8 cellular contexts compared by ENCODE assay signal in the genomic region with DNA sequence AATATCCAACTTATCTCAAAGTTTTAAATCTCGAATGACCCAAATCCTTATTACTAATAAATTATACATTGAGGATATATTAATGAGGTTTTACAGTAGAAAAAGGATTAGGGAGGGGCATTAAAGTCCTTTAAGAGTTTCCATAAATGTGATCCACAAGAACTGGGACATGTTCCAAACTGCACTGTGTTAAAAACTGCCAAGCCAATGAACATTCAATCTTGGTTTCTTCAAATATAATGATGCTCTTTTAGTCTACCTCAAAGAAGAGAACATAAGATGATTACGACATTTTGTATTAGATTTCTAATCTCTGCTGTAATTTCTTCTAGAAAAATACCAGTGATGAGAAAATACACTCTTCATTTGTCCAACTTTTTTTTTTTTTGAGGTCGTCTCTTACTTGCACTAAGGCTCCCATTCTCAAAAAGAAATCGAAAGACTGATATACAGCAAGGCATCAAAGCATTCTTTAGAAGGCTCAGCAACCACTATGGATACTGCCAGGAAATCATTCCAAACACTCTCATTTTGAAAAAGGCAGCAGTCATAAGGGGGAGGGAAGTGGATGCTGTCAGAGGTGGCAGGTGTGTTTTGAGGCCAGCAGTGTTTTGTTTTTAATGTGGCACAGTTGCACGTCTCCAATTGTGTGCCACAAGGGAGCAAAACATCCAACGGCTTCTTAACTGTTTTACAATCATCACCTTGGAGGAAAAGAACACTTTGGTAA. TPM values are rescaled to one million over a fixed set of nuclear protein-coding genes. Genes with fewer than 3 reads are reported as not detected.
DNase-seq lines count a peak whose midpoint lies in the region; ATAC-seq and TF ChIP-seq lines count a peak whose summit lies in the region.

No MANE protein-coding gene starts in this region.

- H3K4me1 ChIP-seq in BLaER1 treated with 17β-estradiol and CSF1 and Interleukin-3, amounts not matched to agents 10 nM and 100 nM = peaks cover 11 to 23% (median 16%) of the 10 kb centered on the region in 10 experiments
- peaks cover 32% of the 10 kb centered on the region; the same call in 1 of the 2 replicates for H3K4me1 ChIP-seq in iPS-20b (ENCODE audit: insufficient read depth, low read length)

- no peak for TF ChIP-seq CTCF in RWPE1 (conservative IDR thresholded peaks at IDR 0.05; ENCODE audit: low read depth)

- no peak for ATAC-seq in GM21576 (IDR thresholded peaks at IDR 0.05; ENCODE audit: unreplicated experiment)
- no peak for ATAC-seq in GM18868 (IDR thresholded peaks at IDR 0.05; ENCODE audit: unreplicated experiment)

- H3K4me3 ChIP-seq in BLaER1 treated with 17β-estradiol and CSF1 and Interleukin-3, amounts not matched to agents 10 nM and 100 nM = peak overlapping the region; percentile 82 to 98 (median 88)
- H3K4me3 ChIP-seq in iPS-20b (ENCODE audit: low read length) = peak overlapping the region; percentile 82

- no peaks in the 10 kb centered on the region for H3K27me3 Mint-ChIP-seq in activated CD4-positive, alpha-beta memory T cell treated with anti-CD3 and anti-CD28 coated beads for 36 hours

- peaks cover 30% of the 10 kb centered on the region for H3K4me1 Mint-ChIP-seq in activated CD4-positive, alpha-beta memory T cell treated with anti-CD3 and anti-CD28 coated beads for 36 hours (ENCODE audit: low read depth)

- peak overlapping the region; percentile 50 for H3K27ac Mint-ChIP-seq in activated CD4-positive, alpha-beta memory T cell treated with anti-CD3 and anti-CD28 coated beads for 36 hours

- peak; percentile 12 for DNase-seq in HT1080 (ENCODE audit: low read depth)
- DNase-seq in activated CD4-positive, alpha-beta memory T cell treated with anti-CD3 and anti-CD28 coated beads for 36 hours = peak; percentile 37
- no peak for DNase-seq in RWPE1 (ENCODE audit: low spot score)
- no peak for DNase-seq in NCI-H526 treated with DMSO at 0.1 percent for 48 hours (lab: John Stamatoyannopoulos, UW)

- no peaks in the 10 kb centered on the region for H3K9me3 Mint-ChIP-seq in activated CD4-positive, alpha-beta memory T cell treated with anti-CD3 and anti-CD28 coated beads for 36 hours

- peak overlapping the region; percentile 63 for H3K4me3 Mint-ChIP-seq in activated CD4-positive, alpha-beta memory T cell treated with anti-CD3 and anti-CD28 coated beads for 36 hours

- no peaks in the 10 kb centered on the region; a peak in 1 of 22 replicates for H3K9me3 ChIP-seq in BLaER1 treated with 17β-estradiol and CSF1 and Interleukin-3, amounts not matched to agents 10 nM and 100 nM (replicated peaks in 1 of 11)
- no peaks in the 10 kb centered on the region for H3K9me3 ChIP-seq in iPS-20b (ENCODE audit: insufficient read depth, low read depth, low read length)

- POLR2A ChIA-PET in activated CD4-positive, alpha-beta memory T cell treated with anti-CD3 and anti-CD28 coated beads for 36 hours (lab: Charles Lee) = interaction anchor here (0.7 to 1.0 kb wide), 3 partner anchors 11 to 26 kb away, joined by 3 to 4 read pairs (median 3); no protein-coding TSS in a partner anchor
- POLR2A ChIA-PET in RWPE1 (lab: Yijun Ruan, JAX; ENCODE audit: low non-redundant PET) = no interaction called here

- H3K27ac ChIP-seq in BLaER1 treated with 17β-estradiol and CSF1 and Interleukin-3, amounts not matched to agents 10 nM and 100 nM = peak overlapping the region in 4 of 11 experiments; percentile 26 to 98 (median 96); a peak in 3 of 22 replicates
- no peak overlapping the region for H3K27ac ChIP-seq in iPS-20b (ENCODE audit: low read length)
- H3K27ac ChIP-seq in RWPE1 = no peak overlapping the region

- peaks cover 13% of the 10 kb centered on the region for H3K36me3 Mint-ChIP-seq in activated CD4-positive, alpha-beta memory T cell treated with anti-CD3 and anti-CD28 coated beads for 36 hours

- H3K9ac ChIP-seq in BLaER1 treated with 17β-estradiol and CSF1 and Interleukin-3, amounts not matched to agents 10 nM and 100 nM = peak overlapping the region in 10 of 11 experiments; percentile 93 to 99 (median 97); a peak in 18 of 22 replicates
- H3K9ac ChIP-seq in iPS-20b (ENCODE audit: low read depth, low read length) = peak overlapping the region; percentile 35; the same call in 1 of the 2 replicates

- peaks cover 0 to 36% (median 7%) of the 10 kb centered on the region in 11 experiments; a peak in 11 of 22 replicates for H4K20me1 ChIP-seq in BLaER1 treated with 17β-estradiol and CSF1 and Interleukin-3, amounts not matched to agents 10 nM and 100 nM

- no peaks in the 10 kb centered on the region for H3K27me3 ChIP-seq in BLaER1 treated with 17β-estradiol and CSF1 and Interleukin-3, amounts not matched to agents 10 nM and 100 nM
- H3K27me3 ChIP-seq in iPS-20b (ENCODE audit: insufficient read depth, low read length) = no peaks in the 10 kb centered on the region

- CTCF ChIA-PET in activated CD4-positive, alpha-beta memory T cell treated with anti-CD3 and anti-CD28 coated beads for 36 hours (lab: Charles Lee) = interaction anchor here (0.8 to 1.1 kb wide), 3 partner anchors 85 to 723 kb away, joined by 3 to 4 read pairs (median 3); a partner anchor contains a TSS
- CTCF ChIA-PET in RWPE1 (lab: Yijun Ruan, JAX) = interaction anchor here (0.7 kb wide), 1 partner anchor 365 kb away, joined by 3 read pairs; no protein-coding TSS in a partner anchor

- intact Hi-C loops in activated CD4-positive, alpha-beta memory T cell treated with anti-CD3 and anti-CD28 coated beads for 36 hours (cut with micrococcal nuclease) = loop anchor here (1.0 to 10.0 kb wide), 5 partner anchors 37 to 654 kb away; a partner anchor contains a TSS

- H3K4me2 ChIP-seq in BLaER1 treated with 17β-estradiol and CSF1 and Interleukin-3, amounts not matched to agents 10 nM and 100 nM = peak overlapping the region; percentile 78 to 96 (median 86)

- H3K36me3 ChIP-seq in BLaER1 treated with 17β-estradiol and CSF1 and Interleukin-3, amounts not matched to agents 10 nM and 100 nM = peaks cover 0 to 40% (median 20%) of the 10 kb centered on the region in 11 experiments; a peak in 14 of 22 replicates
- H3K36me3 ChIP-seq in iPS-20b (ENCODE audit: insufficient read depth, low read depth, low read length) = peaks cover 32% of the 10 kb centered on the region

RNA-seq across cellular contexts. Expression of a gene that starts 1.6 kb away (rescaled TPM):
- 32.6 and 45.6 TPM in 2 replicates for total RNA-seq in HT1080 (2014; rRNA removed; shearing (Covaris generic))
- 14.6 and 17.7 TPM in 2 replicates for polyA plus RNA-seq in HT1080 (2015; cell fraction: cytosol; rRNA removed)
- 54.1 and 56.9 TPM in 2 replicates for polyA plus RNA-seq in HT1080 (2015; cell fraction: nucleus; rRNA removed)
- total RNA-seq in activated CD4-positive, alpha-beta memory T cell treated with anti-CD3 and anti-CD28 coated beads for 36 hours = 10 to 100 TPM; 37.0 to 37.3 TPM

Comparison
In these comparisons a context has a peak if more than half of its experiments do, and no peak if none do; other contexts are left out.
1. DNase-seq: peak in HT1080 (single experiment) and activated CD4-positive, alpha-beta memory T cell treated with anti-CD3 and anti-CD28 coated beads for 36 hours (single experiment); none in RWPE1 (single experiment) and NCI-H526 treated with DMSO at 0.1 percent for 48 hours (single experiment).